ENCODE assay signal across 35 cellular contexts in genomic region chr5:180102636-180103035, GRCh38. TPM values are rescaled to one million over a fixed set of nuclear protein-coding genes. Genes with fewer than 3 reads are reported as not detected.
DNase-seq lines count a peak whose midpoint lies in the region; ATAC-seq, FAIRE-seq and TF ChIP-seq lines count a peak whose summit lies in the region.
"Had no signal": no experiment of that assay in that cellular context is flagged by ENCODE, and none has a peak within 500 bp of the region (broad histone marks: within the 10 kb centered on the region; RNA-seq: fewer than 3 reads in every experiment).

No MANE protein-coding gene starts in this region.

- FAIRE-seq in K562 (lab: Jason Lieb, UNC) = no peak
- FAIRE-seq: A204.1, A549, D721Med had no signal

- H2BK20ac ChIP-seq in H9 (ENCODE audit: low read depth, low read length, poor library complexity, severe bottlenecking) = no peak overlapping the region

- H2AFZ ChIP-seq in MM.1S (ENCODE audit: low read length) = no peak overlapping the region
- no peak overlapping the region for H2AFZ ChIP-seq in K562 (ENCODE audit: low read depth, low read length)
- no peak overlapping the region for H2AFZ ChIP-seq in H9 (ENCODE audit: low read length)

- H3K4ac ChIP-seq in H9 (ENCODE audit: low read depth, low read length) = no peak overlapping the region

- no peaks in the 10 kb centered on the region for H3K79me1 ChIP-seq in H9 (ENCODE audit: insufficient read depth, low read depth, low read length, poor library complexity, severe bottlenecking)

- TF ChIP-seq CTCF in MM.1S (IDR thresholded peaks at IDR 0.05; ENCODE audit: low read length) = no peak
- no peak for TF ChIP-seq CTCF in K562 (IDR thresholded peaks at IDR 0.05 in 2 of 3, conservative IDR thresholded peaks at IDR 0.05 in 1 of 3; ENCODE audit: insufficient read depth in 2 of 3, low read depth in 1 of 3, low read length in 3 of 3)
- TF ChIP-seq CTCF in coronary artery (IDR thresholded peaks at IDR 0.05) = no peak
- TF ChIP-seq CTCF in H9 (conservative IDR thresholded peaks at IDR 0.05) = no peak

- H3K9ac ChIP-seq in MM.1S (ENCODE audit: low read length) = no peak overlapping the region
- H3K9ac ChIP-seq in K562 (ENCODE audit: insufficient read depth in 1 of 2, low read depth in 2 of 2, low read length in 2 of 2) = no peak overlapping the region
- no peak overlapping the region for H3K9ac ChIP-seq in H9 (ENCODE audit: extremely low read depth, insufficient read length, low read length)
- H3K9ac ChIP-seq: BLaER1; BLaER1 treated with 17β-estradiol and CSF1 and Interleukin-3, amounts not matched to agents 10 nM and 100 nM had no signal

- H3K27me3 ChIP-seq in MM.1S (replicated peaks; ENCODE audit: insufficient read depth, low read length) (peaks cover 59% of the 10 kb centered on the region), K562 (ENCODE audit: control insufficient read depth in 2 of 2, insufficient read depth in 2 of 2, low read length in 2 of 2) (no peaks in the 10 kb centered on the region), H9 (ENCODE audit: insufficient read depth, low read length) (no peaks in the 10 kb centered on the region)
- H3K27me3 ChIP-seq: BE2C; BLaER1; BLaER1 treated with 17β-estradiol and CSF1 and Interleukin-3, amounts not matched to agents 10 nM and 100 nM had no signal

- peaks cover 3% of the 10 kb centered on the region for H3K27me3 Mint-ChIP-seq in H9 (ENCODE audit: low read depth)
- H3K27me3 Mint-ChIP-seq: CD4-positive, alpha-beta T cell; CD4-positive, CD25-positive, alpha-beta regulatory T cell had no signal

- no peak overlapping the region for H4K91ac ChIP-seq in H9 (ENCODE audit: insufficient read length, low read depth, low read length)

- H3K9me2 ChIP-seq in MM.1S (replicated peaks; ENCODE audit: insufficient read depth, low read length) = no peaks in the 10 kb centered on the region

- H2BK120ac ChIP-seq in H9 (ENCODE audit: low read depth, low read length, poor library complexity, severe bottlenecking) = no peak overlapping the region

- no peak overlapping the region for H2BK12ac ChIP-seq in H9 (ENCODE audit: insufficient read length, low read depth, low read length)

- no peak overlapping the region for H3K4me3 ChIP-seq in MM.1S (ENCODE audit: low read length)
- no peak overlapping the region for H3K4me3 ChIP-seq in K562
- H3K4me3 ChIP-seq in coronary artery = no peak overlapping the region
- H3K4me3 ChIP-seq: A549; BLaER1; BLaER1 treated with 17β-estradiol and CSF1 and Interleukin-3, amounts not matched to agents 10 nM and 100 nM had no signal

- H3K27ac ChIP-seq in MM.1S (ENCODE audit: low read length) (no peak overlapping the region), K562 (ENCODE audit: extremely low read depth, low read depth, low read length) (no peak overlapping the region), coronary artery (no peak overlapping the region), H9 (ENCODE audit: insufficient read length, low read depth, low read length) (no peak overlapping the region)
- H3K27ac ChIP-seq: 22Rv1; A549; BLaER1; BLaER1 treated with 17β-estradiol and CSF1 and Interleukin-3, amounts not matched to agents 10 nM and 100 nM; C4-2B had no signal

- intact Hi-C loops in K562 (cut with micrococcal nuclease) = no loop called here

- H4K8ac ChIP-seq in H9 (replicated peaks; ENCODE audit: insufficient read length, low read depth, low read length) = no peak overlapping the region

- no peaks in the 10 kb centered on the region for H3K79me2 ChIP-seq in MM.1S (ENCODE audit: low read length)
- no peaks in the 10 kb centered on the region for H3K79me2 ChIP-seq in K562 (ENCODE audit: control insufficient read depth, insufficient read depth, low read length)
- H3K79me2 ChIP-seq in H9 (ENCODE audit: insufficient read depth, low read length) = no peaks in the 10 kb centered on the region

- no peaks in the 10 kb centered on the region for H3K9me3 ChIP-seq in MM.1S (replicated peaks; ENCODE audit: insufficient read depth, low read length)
- H3K9me3 ChIP-seq in K562 (replicated peaks; ENCODE audit: control insufficient read depth, insufficient read depth, low read depth, low read length) = no peaks in the 10 kb centered on the region; the same call in 1 of the 2 replicates
- no peaks in the 10 kb centered on the region for H3K9me3 ChIP-seq in H9 (ENCODE audit: control insufficient read depth, low read depth, low read length)
- H3K9me3 ChIP-seq: BE2C had no signal

- H2BK5ac ChIP-seq in H9 (ENCODE audit: insufficient read length, low read length) = no peak overlapping the region

- H3K4me2 ChIP-seq in MM.1S (ENCODE audit: low read depth, low read length) (peak overlapping the region; percentile 2; the same call in 1 of the 2 replicates), K562 (ENCODE audit: insufficient read depth, low read length) (no peak overlapping the region), H9 (ENCODE audit: insufficient read depth, insufficient read length, low read length) (no peak overlapping the region)
- H3K4me2 ChIP-seq: A549; BLaER1; BLaER1 treated with 17β-estradiol and CSF1 and Interleukin-3, amounts not matched to agents 10 nM and 100 nM had no signal

- H3T11ph ChIP-seq in H9 (ENCODE audit: low read length) = no peak overlapping the region

- no peak overlapping the region for H3K4me3 Mint-ChIP-seq in H9
- H3K4me3 Mint-ChIP-seq: B cell; CD14-positive monocyte; CD4-positive, alpha-beta memory T cell; CD4-positive, alpha-beta T cell; CD4-positive, CD25-positive, alpha-beta regulatory T cell; CD8-positive, alpha-beta memory T cell; CD8-positive, alpha-beta T cell had no signal

- POLR2A ChIA-PET in K562 (lab: Yijun Ruan, JAX) = no interaction called here

- H3K4me1 ChIP-seq in MM.1S (ENCODE audit: low read length) = no peaks in the 10 kb centered on the region
- H3K4me1 ChIP-seq in K562 (replicated peaks in 1 of 2; ENCODE audit: control insufficient read depth in 2 of 2, insufficient read depth in 2 of 2, low read length in 2 of 2) = peaks cover 0 to 19% of the 10 kb centered on the region in 2 experiments; a peak in 3 of 5 replicates
- H3K4me1 ChIP-seq in H9 (ENCODE audit: insufficient read depth, low read length) = no peaks in the 10 kb centered on the region
- H3K4me1 ChIP-seq: A549, BE2C, Caco-2 had no signal

- TF ChIP-seq POLR2A in K562 (conservative IDR thresholded peaks at IDR 0.05) = no peak

- no peaks in the 10 kb centered on the region for H3K36me3 ChIP-seq in MM.1S (replicated peaks; ENCODE audit: insufficient read depth, low read length)
- H3K36me3 ChIP-seq in K562 (ENCODE audit: control insufficient read depth, insufficient read depth, low read length) = no peaks in the 10 kb centered on the region
- H3K36me3 ChIP-seq: BE2C; BLaER1; BLaER1 treated with 17β-estradiol and CSF1 and Interleukin-3, amounts not matched to agents 10 nM and 100 nM had no signal

- CTCF ChIA-PET in K562 (lab: Yijun Ruan, JAX; ENCODE audit: low intra/inter-chr PET ratio) = no interaction called here

- ATAC-seq in K562 = no peak
- ATAC-seq: A549; CD8-positive, alpha-beta T cell had no signal

- no peak overlapping the region for H3K27ac Mint-ChIP-seq in H9
- H3K27ac Mint-ChIP-seq: B cell; CD14-positive monocyte; CD4-positive, alpha-beta memory T cell; CD4-positive, alpha-beta T cell; CD8-positive, alpha-beta memory T cell; CD8-positive, alpha-beta T cell had no signal

- no peaks in the 10 kb centered on the region for H4K20me1 ChIP-seq in MM.1S (ENCODE audit: insufficient read depth, low read length)
- no peaks in the 10 kb centered on the region for H4K20me1 ChIP-seq in K562 (replicated peaks; ENCODE audit: control insufficient read depth, insufficient read depth, low read length)
- H4K20me1 ChIP-seq in H9 (ENCODE audit: control insufficient read depth, insufficient read depth, insufficient read length) = no peaks in the 10 kb centered on the region
- H4K20me1 ChIP-seq: BLaER1; BLaER1 treated with 17β-estradiol and CSF1 and Interleukin-3, amounts not matched to agents 10 nM and 100 nM had no signal

- H3K23me2 ChIP-seq in H9 (ENCODE audit: insufficient read length, low read depth, low read length, poor library complexity, severe bottlenecking) = no peaks in the 10 kb centered on the region

- H3K14ac ChIP-seq in H9 (ENCODE audit: insufficient read depth, low read length) = no peak overlapping the region

- no peak overlapping the region for H3K18ac ChIP-seq in H9 (ENCODE audit: insufficient read length, low read depth, low read length)

- H3K36me3 Mint-ChIP-seq in H9 (ENCODE audit: insufficient read depth in 1 of 3, low read depth in 3 of 3) = peaks cover 6 to 15% (median 12%) of the 10 kb centered on the region in 3 experiments; a peak in 5 of 7 replicates
- H3K36me3 Mint-ChIP-seq: CD14-positive monocyte; CD4-positive, CD25-positive, alpha-beta regulatory T cell; CD8-positive, alpha-beta T cell had no signal

- TF ChIP-seq RAD21 in K562 (CRISPR knock-in tag; conservative IDR thresholded peaks at IDR 0.05 in 1 of 2, IDR thresholded peaks at IDR 0.05 in 1 of 2) = no peak

- no peak overlapping the region for H4K5ac ChIP-seq in H9 (ENCODE audit: insufficient read length, low read depth, low read length)

- H3K9me1 ChIP-seq in K562 (ENCODE audit: control insufficient read depth, insufficient read depth, low read length) = no peaks in the 10 kb centered on the region

- H2BK15ac ChIP-seq in H9 (ENCODE audit: low read depth, low read length) = no peak overlapping the region

- no peaks in the 10 kb centered on the region for H3K4me1 Mint-ChIP-seq in H9
- H3K4me1 Mint-ChIP-seq: B cell; CD14-positive monocyte; CD4-positive, alpha-beta memory T cell; CD4-positive, CD25-positive, alpha-beta regulatory T cell; CD8-positive, alpha-beta memory T cell had no signal

- H2AK5ac ChIP-seq in H9 (ENCODE audit: insufficient read length, low read length) = no peak overlapping the region

- H3K9me3 Mint-ChIP-seq in H9 = peaks cover 13 to 24% of the 10 kb centered on the region in 2 experiments

- 18% methylated on average over 9 of the region's 9 CpGs for WGBS in K562 (ENCODE audit: insufficient coverage, low coverage, missing lambda C conversion rate)
- WGBS in H9 (ENCODE audit: extremely low coverage, insufficient read length, low lambda C conversion rate) = no CpG with 5 or more reads among the region's 9 CpGs

- no peak overlapping the region for H3K23ac ChIP-seq in H9 (ENCODE audit: insufficient read length, low read depth, low read length)

- no peaks in the 10 kb centered on the region; the same call in 1 of the 2 replicates for H3F3A ChIP-seq in MM.1S (ENCODE audit: insufficient read depth, low read length)

- BruUV-seq in K562 (replicated peaks; lab: Mats Ljungman, UMichigan) = no TSS peak

- DNase-seq in MM.1S (no peak), K562 (ENCODE audit: extremely low read depth in 1 of 4, low spot score in 3 of 4) (no peak), coronary artery (ENCODE audit: low spot score) (peak; percentile 12), cortex of kidney (lab: John Stamatoyannopoulos, UW) (no peak), H9 (no peak)
- DNase-seq in activated naive CD4-positive, alpha-beta T cell (lab: John Stamatoyannopoulos, UW) = no peak
- DNase-seq: 8988T; ACHN; AML-193; BE2C; C1 segment of cervical spinal cord; Caco-2; Calu3; CD4-positive, alpha-beta memory T cell; CD4-positive, CD25-positive, alpha-beta regulatory T cell; CD8-positive, alpha-beta memory T cell; CD8-positive, alpha-beta T cell; COR-L47; DMS 273 treated with DMSO at 0.1 percent for 48 hours; DMS153; DMS53; DMS79; DMS79 treated with DMSO at 0.1 percent for 48 hours; DND-41; EL had no signal

- TF ChIP-seq EP300 in K562 (IDR thresholded peaks at IDR 0.05; ENCODE audit: low read length) = no peak

- in situ Hi-C loops in K562 (cut with MboI) = no loop called here

- H3K56ac ChIP-seq in H9 (ENCODE audit: insufficient read length, low read depth, low read length) = no peak overlapping the region

RNA-seq across cellular contexts. Expression of gene RNF130, which starts 31.1 kb away (rescaled TPM):
- total RNA-seq in K562 (2011; cell fraction: chromatin; rRNA removed; ENCODE audit: low replicate concordance) = 19.1 and 19.5 TPM in 2 replicates
- 12.8 and 17.0 TPM in 2 replicates for total RNA-seq in K562 (2011; cell fraction: nucleolus; rRNA removed)
- total RNA-seq in K562 (2011; cell fraction: nucleoplasm; rRNA removed) = 23.6 and 30.7 TPM in 2 replicates
- total RNA-seq in K562 (2014; rRNA removed) (25.7 and 28.0 TPM in 2 replicates), K562 (2014; rRNA removed; fragmentation: Illumina TruSeq; extraction: Trizol) (24.0 and 26.2 TPM in 2 replicates), K562 (2015; rRNA removed; fragmentation: Illumina TruSeq; extraction: Trizol) (39.4 and 39.5 TPM in 2 replicates), K562 (2021) (30.0 and 32.2 TPM in 2 replicates), H9 (2021) (76.4 and 80.0 TPM in 2 replicates)
- polyA plus RNA-seq in K562 (2011; rRNA removed) (29.0 and 31.4 TPM in 2 replicates), K562 (2014; fragmentation: Illumina TruSeq; extraction: Trizol) (23.2 and 30.9 TPM in 2 replicates), K562 (2014; fragmentation: Nextera tagmentation; extraction: Ambion mirVana) (1 to 10 TPM; 5.8 to 6.8 TPM), K562 (2014; rRNA removed) (26.7 and 27.1 TPM in 2 replicates)
- polyA plus RNA-seq in K562 (2011; cell fraction: cytosol; rRNA removed) = 24.5 and 27.9 TPM in 2 replicates
- 14.2 and 19.3 TPM in 2 replicates for polyA plus RNA-seq in K562 (2011; cell fraction: nucleus; rRNA removed)
- polyA plus RNA-seq in K562 (2012) = 31.0 and 76.8 TPM in 2 replicates
- 24.2 and 25.4 TPM in 2 replicates for polyA minus RNA-seq in K562 (2011; rRNA and poly(A)+ RNA removed)
- polyA minus RNA-seq in K562 (2011; cell fraction: cytosol; rRNA and poly(A)+ RNA removed) = 11.7 and 14.7 TPM in 2 replicates
- 10.0 and 13.7 TPM in 2 replicates for polyA minus RNA-seq in K562 (2011; cell fraction: nucleus; rRNA and poly(A)+ RNA removed)
